Comparison of ENCODE assay signal across 12 cellular contexts in genomic region chr9:32502459-32502858, GRCh38. TPM values are rescaled to one million over a fixed set of nuclear protein-coding genes. Genes with fewer than 3 reads are reported as not detected.
DNase-seq lines count a peak whose midpoint lies in the region; FAIRE-seq and TF ChIP-seq lines count a peak whose summit lies in the region.
"Had no signal": no experiment of that assay in that cellular context is flagged by ENCODE, and none has a peak within 500 bp of the region (broad histone marks: within the 10 kb centered on the region; RNA-seq: fewer than 3 reads in every experiment).

No MANE protein-coding gene starts in this region.

- H3K4me3 Mint-ChIP-seq in Calu3 (ENCODE audit: low read depth, unreplicated experiment) (no peak overlapping the region), chondrocyte (ENCODE audit: unreplicated experiment) (no peak overlapping the region)
- H3K4me3 Mint-ChIP-seq: brain had no signal

- no peak for TF ChIP-seq EP300 in sigmoid colon (IDR thresholded peaks at IDR 0.05)

- CTCF ChIA-PET in Calu3 (lab: Charles Lee) = interaction anchor here (1.7 kb wide), 1 partner anchor 24 kb away, joined by 8 read pairs; the partner anchor contains the start of gene RIGI

- H2AFZ ChIP-seq in keratinocyte (ENCODE audit: control insufficient read depth, low read length) = peak overlapping the region; percentile 24

- no peak overlapping the region for H3K9ac ChIP-seq in keratinocyte (ENCODE audit: control insufficient read depth, extremely low read depth, insufficient read depth, low read length)

- peak; percentile 99 for FAIRE-seq in keratinocyte (lab: Jason Lieb, UNC)

- H3K4me1 Mint-ChIP-seq in Calu3 (ENCODE audit: low read depth, unreplicated experiment) (peaks cover 16% of the 10 kb centered on the region), chondrocyte (ENCODE audit: low read depth) (peaks cover 10% of the 10 kb centered on the region)
- H3K4me1 Mint-ChIP-seq: brain had no signal

- no peaks in the 10 kb centered on the region for H3K27me3 ChIP-seq in MG63
- no peaks in the 10 kb centered on the region for H3K27me3 ChIP-seq in keratinocyte (ENCODE audit: control insufficient read depth, extremely low read depth, insufficient read depth, low read length)
- no peaks in the 10 kb centered on the region for H3K27me3 ChIP-seq in sigmoid colon

- no peak for TF ChIP-seq CTCF in Calu3 (IDR thresholded peaks at IDR 0.05; ENCODE audit: unreplicated experiment)
- TF ChIP-seq CTCF in chondrocyte (IDR thresholded peaks at IDR 0.05) = no peak
- TF ChIP-seq CTCF in keratinocyte (optimal IDR thresholded peaks at IDR 0.05 in 1 of 3, IDR thresholded peaks at IDR 0.05 in 1 of 3, conservative IDR thresholded peaks at IDR 0.05 in 1 of 3; ENCODE audit: extremely low read depth in 1 of 3, insufficient read depth in 2 of 3, low read length in 3 of 3) = no peak
- TF ChIP-seq CTCF in sigmoid colon (IDR thresholded peaks at IDR 0.05) = no peak

- H3K4me1 ChIP-seq in keratinocyte (ENCODE audit: control insufficient read depth, extremely low read depth, insufficient read depth, low read length) (peaks cover 28% of the 10 kb centered on the region), sigmoid colon (no peaks in the 10 kb centered on the region)

- DNase-seq in Calu3 (peak; percentile 55), MG63 (peak; percentile 67), chondrocyte (ENCODE audit: low spot score) (no peak), keratinocyte (ENCODE audit: low read depth, low spot score) (peak; percentile 69), NCI-H748 (lab: John Stamatoyannopoulos, UW; ENCODE audit: unreplicated experiment) (no peak), NCI-H1105 (lab: John Stamatoyannopoulos, UW) (no peak), sigmoid colon (no peak)
- no peak for DNase-seq in stimulated activated CD4-positive, alpha-beta T cell treated with anti-CD3 and anti-CD28 coated beads, Interleukin-4, amount 100 ng/mL, for 4 hours
- DNase-seq: glutamatergic neuron, left ventricle myocardium superior, NCI-H1092 had no signal

- H3K79me2 ChIP-seq in keratinocyte (ENCODE audit: control insufficient read depth, insufficient read depth, low read length) = peaks cover 22% of the 10 kb centered on the region

- no peaks in the 10 kb centered on the region for H4K20me1 ChIP-seq in keratinocyte (ENCODE audit: control insufficient read depth, extremely low read depth, insufficient read depth, low read length)

- 66 to 84% methylated on average over 4 of the region's 4 CpGs for WGBS in sigmoid colon, 2 donors

- H3K27ac ChIP-seq in keratinocyte (ENCODE audit: control insufficient read depth, insufficient read depth, low read length) (peak overlapping the region; percentile 19), sigmoid colon (no peak overlapping the region)

- TF ChIP-seq POLR2A in sigmoid colon (IDR thresholded peaks at IDR 0.05) = no peak

- intact Hi-C loops in Calu3 (cut with micrococcal nuclease; ENCODE audit: unreplicated experiment) (no loop called here), sigmoid colon (cut with DNase I) (no loop called here)

- no TSS peak for BruUV-seq in Calu3 (replicated peaks; lab: Mats Ljungman, UMichigan)

- no peaks in the 10 kb centered on the region for H3K9me1 ChIP-seq in keratinocyte (ENCODE audit: control insufficient read depth, extremely low read depth, insufficient read depth, low read length)

- no peak overlapping the region for H3K4me3 ChIP-seq in MG63
- H3K4me3 ChIP-seq in keratinocyte (ENCODE audit: control insufficient read depth in 2 of 3, extremely low read depth in 1 of 3, insufficient read depth in 2 of 3, low read depth in 1 of 3, low read length in 3 of 3) = no peak overlapping the region
- H3K4me3 ChIP-seq in sigmoid colon = no peak overlapping the region

- peaks cover 16% of the 10 kb centered on the region for H3K36me3 Mint-ChIP-seq in Calu3 (ENCODE audit: insufficient read depth, unreplicated experiment)
- peaks cover 5% of the 10 kb centered on the region for H3K36me3 Mint-ChIP-seq in chondrocyte (ENCODE audit: low read depth)

- peaks cover 6% of the 10 kb centered on the region for H3K9me3 Mint-ChIP-seq in Calu3 (ENCODE audit: low read depth, unreplicated experiment)
- H3K9me3 Mint-ChIP-seq in chondrocyte (ENCODE audit: low read depth) = peaks cover 14% of the 10 kb centered on the region

- no peak overlapping the region for H3K4me2 ChIP-seq in keratinocyte (ENCODE audit: control insufficient read depth, extremely low read depth, insufficient read depth, low read depth, low read length)

- dilution Hi-C loops in keratinocyte (cut with MboI; ENCODE audit: extremely low pct_ligation_motif_present, low sequenced_read_pairs) = no loop called here

- H3K27me3 Mint-ChIP-seq in Calu3 (ENCODE audit: unreplicated experiment) (no peaks in the 10 kb centered on the region), chondrocyte (ENCODE audit: low read depth) (no peaks in the 10 kb centered on the region)
- H3K27me3 Mint-ChIP-seq: brain had no signal

- H3K36me3 ChIP-seq in MG63 = no peaks in the 10 kb centered on the region; the same call in 1 of the 2 replicates
- peaks cover 0 to 6% of the 10 kb centered on the region in 2 experiments for H3K36me3 ChIP-seq in keratinocyte (ENCODE audit: control insufficient read depth in 2 of 2, extremely low read depth in 1 of 2, insufficient read depth in 2 of 2, low read length in 2 of 2)
- H3K36me3 ChIP-seq in sigmoid colon = peaks cover 0 to 25% (median 9%) of the 10 kb centered on the region in 4 donors

- H3K27ac Mint-ChIP-seq in Calu3 (ENCODE audit: unreplicated experiment) = peak overlapping the region; percentile 63
- H3K27ac Mint-ChIP-seq in chondrocyte (ENCODE audit: unreplicated experiment) = peak overlapping the region; percentile 0
- H3K27ac Mint-ChIP-seq: brain had no signal

- H3K9me3 ChIP-seq in MG63 (peaks cover 5% of the 10 kb centered on the region; the same call in 1 of the 2 replicates), keratinocyte (ENCODE audit: control insufficient read depth, low read depth, low read length) (no peaks in the 10 kb centered on the region), sigmoid colon (no peaks in the 10 kb centered on the region)

RNA-seq across cellular contexts. Expression of gene RIGI, which starts 23.5 kb away (rescaled TPM):
- 24.8 and 49.0 TPM in 2 replicates for total RNA-seq in Calu3 (2022)
- 3.5 and 3.8 TPM in 2 replicates for total RNA-seq in MG63 (2014; rRNA removed; shearing (Covaris generic); ENCODE audit: low replicate concordance)
- total RNA-seq in chondrocyte = 3.8 to 5.0 TPM (median 3.9 TPM) in 3 replicates
- 23.0 to 31.4 TPM (median 27.6 TPM) in 3 replicates for polyA plus RNA-seq in keratinocyte
- 3.0 TPM for polyA plus RNA-seq in keratinocyte (2011; ENCODE audit: low read depth)
- polyA plus RNA-seq in keratinocyte (2011; cell fraction: cytosol; rRNA removed) = 11.4 and 22.0 TPM in 2 replicates
- polyA plus RNA-seq in keratinocyte (2011; cell fraction: nucleus; rRNA removed) = 30.2 and 35.6 TPM in 2 replicates
- 4.7 and 29.6 TPM in 2 replicates for polyA plus RNA-seq in keratinocyte (2012; ENCODE audit: low replicate concordance)
- polyA minus RNA-seq in keratinocyte = 7.3 to 34.9 TPM (median 16.8 TPM) in 3 replicates
- polyA minus RNA-seq in keratinocyte (2011; cell fraction: cytosol; rRNA and poly(A)+ RNA removed) = 9.6 TPM
- 21.1 and 44.8 TPM in 2 replicates for polyA minus RNA-seq in keratinocyte (2011; cell fraction: nucleus; rRNA and poly(A)+ RNA removed)
- total RNA-seq in sigmoid colon = 10 to 100 TPM in 3 of 4 donors, 1 to 10 TPM in 1; 9.4 to 19.6 (median 13.9) TPM
- 10 to 100 TPM in 1 of 3 donors, 1 to 10 TPM in 2; 4.4 to 11.0 (median 6.0) TPM for polyA plus RNA-seq in sigmoid colon

RNA-seq across cellular contexts. Expression of gene SMIM27, which starts 49.7 kb away (rescaled TPM):
- 4.1 and 4.4 TPM in 2 replicates for total RNA-seq in Calu3 (2022)
- total RNA-seq in MG63 (2014; rRNA removed; shearing (Covaris generic); ENCODE audit: low replicate concordance) = 1.7 TPM in 1 of 2 replicates, not detected in the other
- 11.2 to 14.7 TPM (median 13.2 TPM) in 3 replicates for total RNA-seq in chondrocyte
- 2.0 to 21.9 TPM (median 13.0 TPM) in 3 replicates for polyA plus RNA-seq in keratinocyte
- polyA plus RNA-seq in keratinocyte (2011; ENCODE audit: low read depth) = 1.6 TPM
- 1.9 and 3.4 TPM in 2 replicates for polyA plus RNA-seq in keratinocyte (2011; cell fraction: cytosol; rRNA removed)
- 1.0 and 1.9 TPM in 2 replicates for polyA plus RNA-seq in keratinocyte (2011; cell fraction: nucleus; rRNA removed)
- polyA plus RNA-seq in keratinocyte (2012; ENCODE audit: low replicate concordance) = 17.5 and 21.5 TPM in 2 replicates
- polyA minus RNA-seq in keratinocyte = 1.1 to 3.9 TPM (median 1.9 TPM) in 3 replicates
- not detected for polyA minus RNA-seq in keratinocyte (2011; cell fraction: cytosol; rRNA and poly(A)+ RNA removed)
- 2.5 TPM in 1 of 2 replicates, not detected in the other for polyA minus RNA-seq in keratinocyte (2011; cell fraction: nucleus; rRNA and poly(A)+ RNA removed)
- 10 to 100 TPM in 1 of 4 donors, 1 to 10 TPM in 3; 1.8 to 10.5 (median 5.0) TPM for total RNA-seq in sigmoid colon
- polyA plus RNA-seq in sigmoid colon = 10 to 100 TPM in 2 of 3 donors, 1 to 10 TPM in 1; 6.6 to 20.4 (median 12.3) TPM

RNA-seq across cellular contexts. Expression of gene TOPORS, which starts 49.9 kb away (rescaled TPM):
- total RNA-seq in Calu3 (2022) (13.8 TPM in 2 replicates), chondrocyte (14.8 to 19.6 TPM (median 15.3 TPM) in 3 replicates), sigmoid colon (10 to 100 TPM; 23.5 to 27.5 (median 23.7) TPM)
- 7.8 and 9.4 TPM in 2 replicates for total RNA-seq in MG63 (2014; rRNA removed; shearing (Covaris generic); ENCODE audit: low replicate concordance)
- polyA plus RNA-seq in keratinocyte (12.8 to 17.1 TPM (median 13.5 TPM) in 3 replicates), sigmoid colon (1 to 10 TPM; 7.7 to 9.0 (median 8.1) TPM)
- 37.3 TPM for polyA plus RNA-seq in keratinocyte (2011; ENCODE audit: low read depth)
- 6.9 and 14.0 TPM in 2 replicates for polyA plus RNA-seq in keratinocyte (2011; cell fraction: cytosol; rRNA removed)
- polyA plus RNA-seq in keratinocyte (2011; cell fraction: nucleus; rRNA removed) = 17.1 and 24.5 TPM in 2 replicates
- 13.5 and 17.0 TPM in 2 replicates for polyA plus RNA-seq in keratinocyte (2012; ENCODE audit: low replicate concordance)
- 8.2 to 27.8 TPM (median 19.3 TPM) in 3 replicates for polyA minus RNA-seq in keratinocyte
- polyA minus RNA-seq in keratinocyte (2011; cell fraction: cytosol; rRNA and poly(A)+ RNA removed) = 9.2 TPM
- 18.5 and 36.0 TPM in 2 replicates for polyA minus RNA-seq in keratinocyte (2011; cell fraction: nucleus; rRNA and poly(A)+ RNA removed)

Comparison
In these comparisons a context has a peak if more than half of its experiments do, and no peak if none do; other contexts are left out.
1. DNase-seq: peak in Calu3 (single experiment), MG63 (single experiment) and keratinocyte (single experiment); none in chondrocyte (single experiment), stimulated activated CD4-positive, alpha-beta T cell treated with anti-CD3 and anti-CD28 coated beads, Interleukin-4, amount 100 ng/mL, for 4 hours (0 of 2), NCI-H748 (single experiment), NCI-H1105 (single experiment) and sigmoid colon (single experiment).